ENCODE assay signal across 15 cellular contexts in the genomic region with DNA sequence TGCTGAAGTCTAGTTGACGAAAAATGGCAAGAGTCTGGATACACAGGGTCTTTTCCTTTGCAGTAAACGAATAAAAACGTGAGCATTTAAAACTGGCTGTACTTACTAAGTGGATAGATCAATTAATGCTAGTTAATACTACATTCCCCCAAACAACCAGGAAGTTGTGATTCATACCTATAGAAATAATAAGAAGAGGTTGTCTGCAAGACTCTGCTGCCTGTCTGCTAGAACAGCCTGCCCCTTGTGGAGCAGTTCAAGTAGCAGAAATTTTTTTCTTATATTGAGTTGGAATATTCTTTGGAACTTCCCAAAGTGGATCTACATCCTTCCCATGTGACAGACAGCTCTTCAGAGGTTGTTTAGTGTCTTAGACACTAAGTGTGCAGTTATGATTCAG.
DNase-seq lines count a peak whose midpoint lies in the region; ATAC-seq and TF ChIP-seq lines count a peak whose summit lies in the region.
"Had no signal": no experiment of that assay in that cellular context is flagged by ENCODE, and none has a peak within 500 bp of the region (broad histone marks: within the 10 kb centered on the region; RNA-seq: fewer than 3 reads in every experiment).

No MANE protein-coding gene starts in this region.

- no peak overlapping the region for H3K27ac ChIP-seq in left ventricle myocardium inferior (replicated peaks)
- H3K27ac ChIP-seq in RWPE2 (ENCODE audit: poor library complexity, severe bottlenecking) = peak overlapping the region; percentile 46

- intact Hi-C loops in left ventricle myocardium inferior (cut with micrococcal nuclease) = no loop called here
- intact Hi-C loops in left cardiac atrium (cut with DNase I) = no loop called here

- no peak overlapping the region for H3K4me3 ChIP-seq in left ventricle myocardium inferior
- no peak overlapping the region for H3K4me3 ChIP-seq in RWPE2 (ENCODE audit: severe bottlenecking)
- H3K4me3 ChIP-seq in fibroblast of mammary gland (ENCODE audit: control insufficient read depth, low read depth, low read length) = no peak overlapping the region
- H3K4me3 ChIP-seq: GM12878 had no signal

- H3K4me1 ChIP-seq in left ventricle myocardium inferior (peaks cover 61% of the 10 kb centered on the region), RWPE2 (ENCODE audit: insufficient read depth, poor library complexity, severe bottlenecking) (peaks cover 21% of the 10 kb centered on the region)

- H3K27me3 ChIP-seq in left ventricle myocardium inferior (ENCODE audit: low read depth) (no peaks in the 10 kb centered on the region), RWPE2 (ENCODE audit: insufficient read depth, poor library complexity, severe bottlenecking) (no peaks in the 10 kb centered on the region)

- H3K9me3 ChIP-seq in left ventricle myocardium inferior (replicated peaks) (no peaks in the 10 kb centered on the region), RWPE2 (ENCODE audit: severe bottlenecking) (no peaks in the 10 kb centered on the region)

- ATAC-seq in left cardiac atrium = no peak
- peak; percentile 86 for ATAC-seq in RWPE2 (ENCODE audit: low read depth)
- ATAC-seq in HG02588 (IDR thresholded peaks at IDR 0.05; ENCODE audit: unreplicated experiment) = no peak
- no peak for ATAC-seq in HG03442 (IDR thresholded peaks at IDR 0.05; ENCODE audit: unreplicated experiment)
- ATAC-seq in HG03378 (IDR thresholded peaks at IDR 0.05; ENCODE audit: unreplicated experiment) = no peak
- ATAC-seq in GM19452 (IDR thresholded peaks at IDR 0.05; ENCODE audit: unreplicated experiment) = no peak
- ATAC-seq: GM12878, T-helper 17 cell had no signal

- peaks cover 12% of the 10 kb centered on the region for H3K36me3 ChIP-seq in left ventricle myocardium inferior
- peaks cover 25% of the 10 kb centered on the region for H3K36me3 ChIP-seq in RWPE2 (ENCODE audit: low read depth)

- DNase-seq in left ventricle myocardium inferior = no peak
- DNase-seq in left cardiac atrium = no peak
- DNase-seq in RWPE2 (ENCODE audit: low spot score) = no peak
- DNase-seq in fibroblast of mammary gland (ENCODE audit: low read depth) = peak; percentile 53
- DNase-seq: activated CD4-positive, alpha-beta memory T cell treated with anti-CD3 and anti-CD28 coated beads, Interleukin-2, amount 10 ng/mL, durations not matched to agents 7 days and 5 days; activated naive CD4-positive, alpha-beta T cell treated with anti-CD3 and anti-CD28 coated beads, Interleukin-2, amount 50 U/mL, for 16 hours; kidney; MV-4-11; stimulated activated naive CD4-positive, alpha-beta T cell treated with Interleukin-2 at 50 U/mL for 16 hours; T-helper 17 cell had no signal

- TF ChIP-seq CTCF in left ventricle myocardium inferior (IDR thresholded peaks at IDR 0.05; ENCODE audit: borderline replicate concordance) (peak; percentile 31), RWPE2 (IDR thresholded peaks at IDR 0.05; ENCODE audit: poor library complexity, severe bottlenecking) (peak; percentile 75), fibroblast of mammary gland (conservative IDR thresholded peaks at IDR 0.05; ENCODE audit: control insufficient read depth, insufficient read depth, low read depth, low read length) (peak; percentile 49)
